ENCODE assay signal across 21 cellular contexts in the genomic region with DNA sequence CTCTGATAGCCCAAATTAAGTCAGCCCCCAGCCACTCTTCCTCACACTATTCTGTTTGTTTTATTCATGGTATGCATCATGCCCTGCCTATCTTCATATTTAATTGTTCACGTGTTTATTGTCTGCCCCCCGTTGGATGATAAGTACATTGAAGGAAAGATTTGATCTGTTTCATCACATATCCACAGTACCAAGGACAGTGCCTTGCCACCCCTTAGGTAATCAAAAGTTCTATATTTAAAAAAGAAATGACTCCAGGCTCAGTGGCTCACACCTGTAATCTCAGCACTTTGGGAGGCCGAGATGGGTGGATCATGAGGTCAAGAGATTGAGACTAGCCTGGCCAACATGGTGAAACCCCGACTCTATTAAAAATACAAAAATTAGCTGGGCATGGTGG. TPM values are rescaled to one million over a fixed set of nuclear protein-coding genes. Genes with fewer than 3 reads are reported as not detected.
DNase-seq lines count a peak whose midpoint lies in the region; ATAC-seq, FAIRE-seq and TF ChIP-seq lines count a peak whose summit lies in the region.
"Had no signal": no experiment of that assay in that cellular context is flagged by ENCODE, and none has a peak within 500 bp of the region (broad histone marks: within the 10 kb centered on the region; RNA-seq: fewer than 3 reads in every experiment).

No MANE protein-coding gene starts in this region.

- intact Hi-C loops in HepG2 (cut with micrococcal nuclease; ENCODE audit: unreplicated experiment): no loop called here
- intact Hi-C loops in right lobe of liver (cut with DNase I): no loop called here
- intact Hi-C loops in HCT116 (cut with micrococcal nuclease): no loop called here

- RAD21 ChIA-PET in HCT116 (lab: Charles Lee; ENCODE audit: low non-redundant PET in 1 of 2, low total read pairs in 2 of 2, uncharacterized antibody in 2 of 2, unreplicated experiment in 2 of 2): no interaction called here

- no peak for FAIRE-seq in HepG2 (lab: Jason Lieb, UNC)
- FAIRE-seq: GM12878, GM19239, H1 had no signal

- TF ChIP-seq CTCF in HepG2 (CRISPR knock-in tag; IDR thresholded peaks at IDR 0.05) (no peak), right lobe of liver (IDR thresholded peaks at IDR 0.05) (no peak), HCT116 (IDR thresholded peaks at IDR 0.05 in 2 of 3, conservative IDR thresholded peaks at IDR 0.05 in 1 of 3; ENCODE audit: borderline replicate concordance in 1 of 3, insufficient read depth in 1 of 3, low read depth in 2 of 3, low read length in 2 of 3) (no peak), Loucy (conservative IDR thresholded peaks at IDR 0.05; ENCODE audit: low read length) (peak; percentile 43)

- BruUV-seq in HepG2 (replicated peaks; lab: Mats Ljungman, UMichigan) (no TSS peak), HCT116 (replicated peaks; lab: Mats Ljungman, UMichigan) (no TSS peak)

- H2AFZ ChIP-seq in HepG2 (ENCODE audit: low read length) (no peak overlapping the region), HCT116 (ENCODE audit: low read depth, low read length, poor library complexity, severe bottlenecking) (no peak overlapping the region), Loucy (ENCODE audit: low read length) (no peak overlapping the region)
- H2AFZ ChIP-seq: GM23248 had no signal

- TF ChIP-seq RAD21 in HepG2 (CRISPR knock-in tag; IDR thresholded peaks at IDR 0.05) (no peak), HCT116 (IDR thresholded peaks at IDR 0.05; ENCODE audit: low read depth) (no peak)

- POLR2A ChIA-PET in HepG2 (lab: Yijun Ruan, JAX): interaction anchor here (1.6 kb wide), 1 partner anchor 10 kb away, joined by 9 read pairs; the partner anchor contains the start of gene RIN2
- POLR2A ChIA-PET in HCT116 (lab: Charles Lee): no interaction called here

- H3K36me3 ChIP-seq in HepG2 (replicated peaks in 1 of 2; ENCODE audit: control insufficient read depth in 1 of 2, insufficient read depth in 2 of 2, low read length in 2 of 2): no peaks in the 10 kb centered on the region
- no peaks in the 10 kb centered on the region for H3K36me3 ChIP-seq in right lobe of liver
- H3K36me3 ChIP-seq in HCT116 (ENCODE audit: control insufficient read depth in 1 of 2, insufficient read depth in 2 of 2, low read length in 2 of 2): no peaks in the 10 kb centered on the region
- no peaks in the 10 kb centered on the region for H3K36me3 ChIP-seq in Loucy (ENCODE audit: insufficient read depth, low read length)
- H3K36me3 ChIP-seq: BLaER1 had no signal

- H3K27ac ChIP-seq in HepG2 (ENCODE audit: extremely low read length, insufficient read depth, low read length) (no peak overlapping the region), right lobe of liver (no peak overlapping the region), HCT116 (ENCODE audit: low read depth, low read length) (no peak overlapping the region)
- H3K27ac ChIP-seq: BLaER1, C4-2B, GM23248 had no signal

- 10% methylated on average over 4 of the region's 4 CpGs for WGBS in HepG2 (ENCODE audit: low lambda C conversion rate)
- WGBS in right lobe of liver (ENCODE audit: insufficient coverage, low coverage, low lambda C conversion rate, missing lambda C conversion rate): 75% methylated on average over 4 of the region's 4 CpGs

- no peak for ATAC-seq in HepG2
- no peak for ATAC-seq in right lobe of liver
- no peak for ATAC-seq in HCT116
- ATAC-seq: CD8-positive, alpha-beta T cell; GM12878 had no signal

- peaks cover 9% of the 10 kb centered on the region; the same call in 1 of the 2 replicates for H3K9me3 ChIP-seq in HepG2 (ENCODE audit: low read length)
- no peaks in the 10 kb centered on the region for H3K9me3 ChIP-seq in right lobe of liver
- H3K9me3 ChIP-seq in HCT116 (ENCODE audit: control insufficient read depth in 1 of 2, insufficient read depth in 1 of 2, low read depth in 1 of 2, low read length in 2 of 2): no peaks in the 10 kb centered on the region
- H3K9me3 ChIP-seq in Loucy (ENCODE audit: insufficient read depth, low read depth, low read length): 0 out of 2 replicates have a peak, but pooled peaks cover 8% of the 10 kb centered on the region

- DNase-seq in HepG2 (ENCODE audit: low spot score) (no peak), right lobe of liver (no peak), HCT116 (ENCODE audit: low read depth, low spot score) (no peak), NAMALWA (ENCODE audit: low spot score) (no peak), NCI-H2081 treated with DMSO at 0.1 percent for 48 hours (lab: John Stamatoyannopoulos, UW) (no peak)
- DNase-seq: Caco-2; CD4-positive, CD25-positive, alpha-beta regulatory T cell; CD8-positive, alpha-beta T cell; DMS153; DND-41; GDM1; GM23248; H7; HCEC 1CT; HFFc6 had no signal

- H3K4me3 ChIP-seq in HepG2 (replicated peaks in 1 of 3; ENCODE audit: insufficient read depth in 1 of 3, low read depth in 2 of 3, low read length in 3 of 3) (no peak overlapping the region), right lobe of liver (no peak overlapping the region), HCT116 (replicated peaks in 1 of 2; ENCODE audit: low read depth in 1 of 2, low read length in 2 of 2) (no peak overlapping the region), Loucy (ENCODE audit: low read length, poor library complexity, severe bottlenecking) (no peak overlapping the region)
- H3K4me3 ChIP-seq: BLaER1, GM12878, GM23248 had no signal

- in situ Hi-C loops in HepG2 (cut with HindIII; ENCODE audit: extremely low pct_ligation_motif_present, low pct_unique_long_range_greater_than_20kb): no loop called here

- H3F3A ChIP-seq in Loucy (ENCODE audit: low read depth): no peaks in the 10 kb centered on the region

- no peaks in the 10 kb centered on the region for H4K20me1 ChIP-seq in HepG2 (ENCODE audit: insufficient read depth, low read length)
- H4K20me1 ChIP-seq in HCT116 (ENCODE audit: insufficient read depth): no peaks in the 10 kb centered on the region
- no peaks in the 10 kb centered on the region for H4K20me1 ChIP-seq in Loucy (ENCODE audit: insufficient read depth, low read length, poor library complexity, severe bottlenecking)
- H4K20me1 ChIP-seq: BLaER1 had no signal

- no peaks in the 10 kb centered on the region for H3K4me1 ChIP-seq in HepG2 (ENCODE audit: insufficient read depth, low read length)
- H3K4me1 ChIP-seq in right lobe of liver: no peaks in the 10 kb centered on the region
- no peaks in the 10 kb centered on the region for H3K4me1 ChIP-seq in HCT116 (ENCODE audit: control insufficient read depth in 1 of 2, insufficient read depth in 2 of 2, low read length in 2 of 2)
- H3K4me1 ChIP-seq in Loucy (ENCODE audit: insufficient read depth, low read length, poor library complexity, severe bottlenecking): peaks cover 31% of the 10 kb centered on the region

- H3K9ac ChIP-seq in HepG2 (ENCODE audit: insufficient read depth, low read depth, low read length) (no peak overlapping the region), HCT116 (ENCODE audit: low read length) (no peak overlapping the region), Loucy (ENCODE audit: low read depth, low read length, poor library complexity, severe bottlenecking) (no peak overlapping the region)
- H3K9ac ChIP-seq: BLaER1, GM23248 had no signal

- H3K4me2 ChIP-seq in HepG2 (ENCODE audit: low read depth, low read length) (no peak overlapping the region), HCT116 (ENCODE audit: low read length) (no peak overlapping the region), Loucy (ENCODE audit: low read depth, low read length, poor library complexity, severe bottlenecking) (no peak overlapping the region)
- H3K4me2 ChIP-seq: BLaER1 had no signal

- H3K79me2 ChIP-seq in HepG2 (ENCODE audit: insufficient read depth, low read length) (no peaks in the 10 kb centered on the region), HCT116 (ENCODE audit: insufficient read depth, low read length) (no peaks in the 10 kb centered on the region), Loucy (ENCODE audit: insufficient read depth, low read length) (no peaks in the 10 kb centered on the region)

- CTCF ChIA-PET in HepG2 (lab: Yijun Ruan, JAX; ENCODE audit: low intra/inter-chr PET ratio, low total read pairs): no interaction called here
- CTCF ChIA-PET in HCT116 (lab: Charles Lee): no interaction called here

- H3K27me3 ChIP-seq in HepG2 (ENCODE audit: control insufficient read depth in 1 of 2, insufficient read depth in 2 of 2, low read length in 2 of 2): peaks cover 0 to 14% of the 10 kb centered on the region in 2 experiments; a peak in 1 of 5 replicates
- no peaks in the 10 kb centered on the region for H3K27me3 ChIP-seq in right lobe of liver
- no peaks in the 10 kb centered on the region; the same call in 1 of the 2 replicates for H3K27me3 ChIP-seq in HCT116 (ENCODE audit: insufficient read depth, low read length)
- H3K27me3 ChIP-seq in Loucy (ENCODE audit: insufficient read depth, low read length, poor library complexity, severe bottlenecking): no peaks in the 10 kb centered on the region
- H3K27me3 ChIP-seq: BLaER1 had no signal

- TF ChIP-seq POLR2A in HepG2 (IDR thresholded peaks at IDR 0.05; ENCODE audit: insufficient read depth in 1 of 2, low read depth in 2 of 2, low read length in 2 of 2) (no peak), right lobe of liver (IDR thresholded peaks at IDR 0.05) (no peak), HCT116 (IDR thresholded peaks at IDR 0.05; ENCODE audit: borderline replicate concordance, extremely low read depth, insufficient read depth, insufficient read length) (no peak)

- no peaks in the 10 kb centered on the region for H3K9me2 ChIP-seq in HCT116 (ENCODE audit: insufficient read depth)
- H3K9me2 ChIP-seq in Loucy (replicated peaks; ENCODE audit: low read depth, low read length): no peaks in the 10 kb centered on the region

- no peak for TF ChIP-seq EP300 in HepG2 (IDR thresholded peaks at IDR 0.05; ENCODE audit: low read depth in 2 of 2, low read length in 2 of 2)
- no peak for TF ChIP-seq EP300 in HepG2 (CRISPR knock-in tag; IDR thresholded peaks at IDR 0.05; ENCODE audit: borderline replicate concordance)

RNA-seq across cellular contexts. Expression of gene RIN2, which starts 10.2 kb away (rescaled TPM):
- total RNA-seq in HepG2 (2016; rRNA removed; fragmentation: Illumina TruSeq; extraction: Trizol) (2.4 and 2.5 TPM in 2 replicates), right lobe of liver (10 to 100 TPM in 4 of 6 experiments, 1 to 10 TPM in 2; 7.0 to 37.7 (median 13.8) TPM), HCT116 (2021; ENCODE audit: unreplicated experiment) (1.5 TPM)
- total RNA-seq in HepG2 (2016; cell fraction: cytosol; rRNA removed; fragmentation: Illumina TruSeq; extraction: Trizol; ENCODE audit: low read depth): 0.97 and 1.3 TPM in 2 replicates
- 2.5 and 2.7 TPM in 2 replicates for total RNA-seq in HepG2 (2016; cell fraction: insoluble cytoplasmic fraction; rRNA removed; fragmentation: Illumina TruSeq; extraction: Trizol)
- total RNA-seq in HepG2 (2016; cell fraction: membrane; rRNA removed; fragmentation: Illumina TruSeq; extraction: Trizol): 2.7 and 3.4 TPM in 2 replicates
- total RNA-seq in HepG2 (2016; cell fraction: nucleus; rRNA removed; fragmentation: Illumina TruSeq; extraction: Trizol): 2.6 and 4.1 TPM in 2 replicates
- 5.1 and 6.3 TPM in 2 replicates for polyA plus RNA-seq in HepG2 (2011; rRNA removed)
- polyA plus RNA-seq in HepG2 (2011; cell fraction: cytosol; rRNA removed): 2.9 and 3.5 TPM in 2 replicates
- polyA plus RNA-seq in HepG2 (2011; cell fraction: nucleus; rRNA removed): 7.6 and 9.1 TPM in 2 replicates
- 8.9 and 11.8 TPM in 2 replicates for polyA plus RNA-seq in HepG2 (2012)
- 1.6 TPM in 2 replicates for polyA plus RNA-seq in HepG2 (2016; cell fraction: cytosol; fragmentation: Illumina TruSeq; extraction: Trizol; ENCODE audit: low read depth)
- 1.5 and 1.8 TPM in 2 replicates for polyA plus RNA-seq in HepG2 (2016; cell fraction: insoluble cytoplasmic fraction; fragmentation: Illumina TruSeq; extraction: Trizol; ENCODE audit: low read depth)
- polyA plus RNA-seq in HepG2 (2016; cell fraction: membrane; fragmentation: Illumina TruSeq; extraction: Trizol; ENCODE audit: low read depth): 2.1 and 2.3 TPM in 2 replicates
- polyA plus RNA-seq in HepG2 (2016; cell fraction: nucleus; fragmentation: Illumina TruSeq; extraction: Trizol; ENCODE audit: insufficient read depth, low read depth): 2.1 and 2.4 TPM in 2 replicates
- polyA minus RNA-seq in HepG2 (2011; rRNA and poly(A)+ RNA removed; ENCODE audit: low replicate concordance): 10.0 and 31.5 TPM in 2 replicates
- polyA minus RNA-seq in HepG2 (2011; cell fraction: cytosol; rRNA and poly(A)+ RNA removed): 7.6 and 13.8 TPM in 2 replicates
- polyA minus RNA-seq in HepG2 (2011; cell fraction: nucleus; rRNA and poly(A)+ RNA removed): 28.8 and 31.8 TPM in 2 replicates
- 0.37 and 0.53 TPM in 2 replicates for polyA plus RNA-seq in HCT116 (2012)
- total RNA-seq: CD8-positive, alpha-beta T cell had no signal
- polyA plus RNA-seq: CD4-positive, CD25-positive, alpha-beta regulatory T cell had no signal
